In the genomic region with DNA sequence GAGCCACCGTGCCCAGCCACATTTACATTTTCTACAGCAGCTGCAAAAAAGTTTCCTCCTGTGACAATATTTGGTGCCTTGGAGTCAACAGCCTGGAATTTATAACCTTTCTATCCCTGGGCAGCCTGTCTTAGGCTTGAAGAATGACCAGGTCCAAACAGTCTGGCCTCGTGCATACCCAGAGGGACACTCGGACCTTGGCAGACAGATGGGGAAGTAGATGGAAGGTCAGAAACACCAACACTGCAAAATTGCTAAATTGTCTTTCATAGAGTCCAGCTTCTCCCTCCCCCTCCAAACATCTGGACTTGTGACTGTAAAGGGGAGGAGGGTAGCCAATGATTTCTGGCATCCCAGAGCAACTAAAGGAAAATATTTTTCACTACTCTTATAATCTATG, we compare ENCODE assay signal across 13 cellular contexts.
DNase-seq lines count a peak whose midpoint lies in the region; ATAC-seq and TF ChIP-seq lines count a peak whose summit lies in the region.
"Had no signal": no experiment of that assay in that cellular context is flagged by ENCODE, and none has a peak within 500 bp of the region (broad histone marks: within the 10 kb centered on the region; RNA-seq: fewer than 3 reads in every experiment).

No MANE protein-coding gene starts in this region.

- H3K27ac ChIP-seq in HUES64 (ENCODE audit: low read depth, low read length) (peak overlapping the region; percentile 43; the same call in 1 of the 2 replicates), thoracic aorta (peak overlapping the region; percentile 24 to 46), WERI-Rb-1 (no peak overlapping the region)

- no peak for ATAC-seq in memory B cell (ENCODE audit: low read depth)
- no peak for ATAC-seq in thoracic aorta (ENCODE audit: insufficient number of reproducible peaks, low FRiP score, low read depth)
- ATAC-seq in GM18858 (IDR thresholded peaks at IDR 0.05; ENCODE audit: unreplicated experiment) = no peak
- ATAC-seq: activated CD8-positive, alpha-beta T cell treated with anti-CD3 and anti-CD28 coated beads for 36 hours had no signal

- DNase-seq in fibroblast of gingiva (ENCODE audit: low read depth) = peak; percentile 68
- DNase-seq in memory B cell (ENCODE audit: low spot score in 2 of 2) = no peak
- no peak for DNase-seq in thoracic aorta (ENCODE audit: low spot score)
- DNase-seq in WERI-Rb-1 = no peak
- no peak for DNase-seq in stimulated activated CD4-positive, alpha-beta T cell treated with anti-CD3 and anti-CD28 coated beads, Interleukin-4, amount 100 ng/mL, for 4 hours
- DNase-seq in iPS-NIHi11 (ENCODE audit: low spot score) = no peak
- DNase-seq: activated CD8-positive, alpha-beta T cell treated with anti-CD3 and anti-CD28 coated beads for 36 hours; activated effector memory CD4-positive, alpha-beta T cell treated with Interleukin-2 at 50 U/mL for 16 hours; effector CD8-positive, alpha-beta T cell; mammary epithelial cell; occipital lobe had no signal

- H3K9me3 Mint-ChIP-seq in memory B cell = no peaks in the 10 kb centered on the region
- H3K9me3 Mint-ChIP-seq: activated CD8-positive, alpha-beta T cell treated with anti-CD3 and anti-CD28 coated beads for 36 hours had no signal

- H3K36me3 ChIP-seq in HUES64 (ENCODE audit: insufficient read depth, low read length) = no peaks in the 10 kb centered on the region
- no peaks in the 10 kb centered on the region for H3K36me3 ChIP-seq in thoracic aorta
- no peaks in the 10 kb centered on the region for H3K36me3 ChIP-seq in WERI-Rb-1

- no peak for TF ChIP-seq CTCF in thoracic aorta (IDR thresholded peaks at IDR 0.05)
- no peak for TF ChIP-seq CTCF in WERI-Rb-1 (IDR thresholded peaks at IDR 0.05; ENCODE audit: low read depth, low read length)

- H3K36me3 Mint-ChIP-seq in memory B cell = peaks cover 8% of the 10 kb centered on the region

- peak overlapping the region; percentile 60 for H3K27ac Mint-ChIP-seq in memory B cell

- H3K27me3 ChIP-seq in HUES64 (ENCODE audit: insufficient read depth, low read length) (no peaks in the 10 kb centered on the region), thoracic aorta (replicated peaks; ENCODE audit: insufficient read depth) (no peaks in the 10 kb centered on the region), WERI-Rb-1 (ENCODE audit: insufficient read depth, low read depth, severe bottlenecking) (no peaks in the 10 kb centered on the region)

- H3K4me1 ChIP-seq in HUES64 (ENCODE audit: insufficient read depth, low read length) (peaks cover 62% of the 10 kb centered on the region), thoracic aorta (ENCODE audit: control insufficient read depth in 1 of 2, low read depth in 2 of 2) (peaks cover 23 to 42% of the 10 kb centered on the region in 2 donors)

- H3K4me3 ChIP-seq in HUES64 (ENCODE audit: low read length) (no peak overlapping the region), thoracic aorta (no peak overlapping the region), WERI-Rb-1 (ENCODE audit: low read depth, low read length) (no peak overlapping the region)

- 85% methylated on average over 3 of the region's 3 CpGs for WGBS in HUES64

- H3K4me3 Mint-ChIP-seq in memory B cell = no peak overlapping the region
- H3K4me3 Mint-ChIP-seq: activated CD8-positive, alpha-beta T cell treated with anti-CD3 and anti-CD28 coated beads for 36 hours had no signal

- H3K9ac ChIP-seq in HUES64 (ENCODE audit: low read depth, low read length) = no peak overlapping the region

- peaks cover 35% of the 10 kb centered on the region for H3K4me1 Mint-ChIP-seq in memory B cell

- no peaks in the 10 kb centered on the region for H3K27me3 Mint-ChIP-seq in memory B cell
- H3K27me3 Mint-ChIP-seq: activated CD8-positive, alpha-beta T cell treated with anti-CD3 and anti-CD28 coated beads for 36 hours had no signal

- H3K9me3 ChIP-seq in HUES64 (ENCODE audit: insufficient read depth, low read depth, low read length) (no peaks in the 10 kb centered on the region), thoracic aorta (no peaks in the 10 kb centered on the region), WERI-Rb-1 (ENCODE audit: severe bottlenecking) (no peaks in the 10 kb centered on the region)
